ENCODE assay signal across 8 cellular contexts in genomic region chr15:45457215-45457614, GRCh38.
DNase-seq lines count a peak whose midpoint lies in the region; ATAC-seq and TF ChIP-seq lines count a peak whose summit lies in the region.

No MANE protein-coding gene starts in this region.

- H3K9me3 Mint-ChIP-seq in activated CD8-positive, alpha-beta memory T cell treated with anti-CD3 and anti-CD28 coated beads, Interleukin-2, amount 10 ng/mL, durations not matched to agents 7 days and 5 days (ENCODE audit: low read depth) = no peaks in the 10 kb centered on the region
- no peaks in the 10 kb centered on the region for H3K9me3 Mint-ChIP-seq in T-helper 2 cell treated with Interferon-gamma antibody and Interleukin-4, amounts not matched to agents 5 μg/mL and 100 μg/mL, for 36 hours
- no peaks in the 10 kb centered on the region for H3K9me3 Mint-ChIP-seq in endothelial cell (ENCODE audit: unreplicated experiment)

- no peak for TF ChIP-seq POLR2A in suprapubic skin (IDR thresholded peaks at IDR 0.05)

- peak; percentile 14 for ATAC-seq in activated CD8-positive, alpha-beta memory T cell treated with anti-CD3 and anti-CD28 coated beads, Interleukin-2, amount 10 ng/mL, durations not matched to agents 7 days and 5 days
- ATAC-seq in foreskin keratinocyte (peak; percentile 6), HG02852 (IDR thresholded peaks at IDR 0.05; ENCODE audit: unreplicated experiment) (no peak)

- no peaks in the 10 kb centered on the region for H3K36me3 ChIP-seq in suprapubic skin

- H3K4me1 Mint-ChIP-seq in activated CD8-positive, alpha-beta memory T cell treated with anti-CD3 and anti-CD28 coated beads, Interleukin-2, amount 10 ng/mL, durations not matched to agents 7 days and 5 days = peaks cover 53% of the 10 kb centered on the region
- H3K4me1 Mint-ChIP-seq in T-helper 2 cell treated with Interferon-gamma antibody and Interleukin-4, amounts not matched to agents 5 μg/mL and 100 μg/mL, for 36 hours (ENCODE audit: low read depth) = peaks cover 52% of the 10 kb centered on the region
- H3K4me1 Mint-ChIP-seq in endothelial cell (ENCODE audit: unreplicated experiment) = no peaks in the 10 kb centered on the region

- H3K27me3 Mint-ChIP-seq in activated CD8-positive, alpha-beta memory T cell treated with anti-CD3 and anti-CD28 coated beads, Interleukin-2, amount 10 ng/mL, durations not matched to agents 7 days and 5 days = no peaks in the 10 kb centered on the region
- H3K27me3 Mint-ChIP-seq in T-helper 2 cell treated with Interferon-gamma antibody and Interleukin-4, amounts not matched to agents 5 μg/mL and 100 μg/mL, for 36 hours (ENCODE audit: low read depth) = peaks cover 1% of the 10 kb centered on the region
- H3K27me3 Mint-ChIP-seq in endothelial cell (ENCODE audit: unreplicated experiment) = peaks cover 6% of the 10 kb centered on the region

- no peaks in the 10 kb centered on the region for H3K9me3 ChIP-seq in suprapubic skin

- peaks cover 10% of the 10 kb centered on the region for H3K36me3 Mint-ChIP-seq in activated CD8-positive, alpha-beta memory T cell treated with anti-CD3 and anti-CD28 coated beads, Interleukin-2, amount 10 ng/mL, durations not matched to agents 7 days and 5 days
- H3K36me3 Mint-ChIP-seq in T-helper 2 cell treated with Interferon-gamma antibody and Interleukin-4, amounts not matched to agents 5 μg/mL and 100 μg/mL, for 36 hours (ENCODE audit: low read depth) = no peaks in the 10 kb centered on the region
- no peaks in the 10 kb centered on the region for H3K36me3 Mint-ChIP-seq in endothelial cell (ENCODE audit: low read depth, unreplicated experiment)

- no peak overlapping the region for H3K4me3 ChIP-seq in suprapubic skin

- H3K4me1 ChIP-seq in foreskin keratinocyte (peaks cover 35% of the 10 kb centered on the region), suprapubic skin (peaks cover 26% of the 10 kb centered on the region)

- 30% methylated on average over 5 of the region's 5 CpGs for WGBS in suprapubic skin

- H3K27ac Mint-ChIP-seq in activated CD8-positive, alpha-beta memory T cell treated with anti-CD3 and anti-CD28 coated beads, Interleukin-2, amount 10 ng/mL, durations not matched to agents 7 days and 5 days = peak overlapping the region; percentile 88
- H3K27ac Mint-ChIP-seq in T-helper 2 cell treated with Interferon-gamma antibody and Interleukin-4, amounts not matched to agents 5 μg/mL and 100 μg/mL, for 36 hours = peak overlapping the region; percentile 80
- H3K27ac Mint-ChIP-seq in endothelial cell (ENCODE audit: unreplicated experiment) = no peak overlapping the region

- TF ChIP-seq EP300 in suprapubic skin (IDR thresholded peaks at IDR 0.05) = no peak

- H3K27me3 ChIP-seq in foreskin keratinocyte (no peaks in the 10 kb centered on the region), suprapubic skin (no peaks in the 10 kb centered on the region)

- CTCF ChIA-PET in activated CD8-positive, alpha-beta memory T cell treated with anti-CD3 and anti-CD28 coated beads, Interleukin-2, amount 10 ng/mL, durations not matched to agents 7 days and 5 days (lab: Charles Lee) = interaction anchor here (0.6 to 7.8 kb wide), 27 partner anchors 8 to 294 kb away, joined by 3 to 113 read pairs (median 5); partner anchors contain the start of genes BLOC1S6 and SQOR

- peak overlapping the region; percentile 87 for H3K27ac ChIP-seq in foreskin keratinocyte
- H3K27ac ChIP-seq in suprapubic skin = peak overlapping the region; percentile 2

- peak; percentile 52 for DNase-seq in activated CD8-positive, alpha-beta memory T cell treated with anti-CD3 and anti-CD28 coated beads, Interleukin-2, amount 10 ng/mL, durations not matched to agents 7 days and 5 days
- DNase-seq in activated CD8-positive, alpha-beta memory T cell treated with anti-CD3 and anti-CD28 coated beads for 24 hours = no peak
- DNase-seq in T-helper 2 cell treated with Interferon-gamma antibody and Interleukin-4, amounts not matched to agents 5 μg/mL and 100 μg/mL, for 36 hours (ENCODE audit: low spot score) = no peak
- DNase-seq in foreskin keratinocyte = peak in 1 of 2 donors; percentile 43
- DNase-seq in suprapubic skin (ENCODE audit: low spot score in 2 of 2) = no peak
- DNase-seq in UCSD-AML1 (lab: John Stamatoyannopoulos, UW; ENCODE audit: unreplicated experiment) = no peak
- DNase-seq in endothelial cell (ENCODE audit: low spot score) = no peak

- H3K4me3 Mint-ChIP-seq in activated CD8-positive, alpha-beta memory T cell treated with anti-CD3 and anti-CD28 coated beads, Interleukin-2, amount 10 ng/mL, durations not matched to agents 7 days and 5 days = peak overlapping the region; percentile 79
- peak overlapping the region; percentile 87 for H3K4me3 Mint-ChIP-seq in T-helper 2 cell treated with Interferon-gamma antibody and Interleukin-4, amounts not matched to agents 5 μg/mL and 100 μg/mL, for 36 hours
- no peak overlapping the region for H3K4me3 Mint-ChIP-seq in endothelial cell (ENCODE audit: unreplicated experiment)

- TF ChIP-seq CTCF in foreskin keratinocyte (conservative IDR thresholded peaks at IDR 0.05) (no peak), suprapubic skin (IDR thresholded peaks at IDR 0.05) (no peak), endothelial cell (IDR thresholded peaks at IDR 0.05; ENCODE audit: unreplicated experiment) (no peak)
